In the genomic region with DNA sequence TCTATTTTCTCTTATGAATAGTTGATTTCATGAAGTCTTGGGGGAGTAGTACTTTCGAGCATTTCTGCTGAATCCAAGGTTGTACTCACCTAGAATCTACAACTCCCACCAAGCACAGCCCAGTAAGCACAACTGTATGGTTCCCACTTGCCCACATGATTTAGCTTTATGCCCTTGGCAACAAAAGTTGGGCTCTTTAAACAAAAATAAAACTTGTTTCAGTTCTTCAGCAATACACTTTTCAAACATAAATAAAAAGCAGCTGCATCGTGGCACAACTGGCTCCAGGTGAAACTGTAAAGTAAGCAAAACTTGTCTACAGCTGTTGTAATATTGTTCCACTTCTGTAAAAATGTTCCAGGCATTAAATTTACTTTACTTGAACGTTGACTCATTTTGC, we compare ENCODE assay signal across 20 cellular contexts.
"Had no signal": no experiment of that assay in that cellular context is flagged by ENCODE, and none has a peak within 500 bp of the region (broad histone marks: within the 10 kb centered on the region; RNA-seq: fewer than 3 reads in every experiment).

No MANE protein-coding gene starts in this region.

- H3K9me3 ChIP-seq: MG63, SJSA1, SK-N-SH had no signal

- H3K27ac ChIP-seq: HL-60, SJSA1 had no signal

- H3K9ac ChIP-seq: SK-N-SH had no signal

- H3K4me1 ChIP-seq: SJSA1 had no signal

- H3K36me3 ChIP-seq: MG63, SJSA1 had no signal

- H3K4me3 ChIP-seq: MG63, SJSA1 had no signal

- DNase-seq: Karpas-422, KBM-7, MG63, NCI-H1105, NCI-H1417, NCI-H1436 treated with DMSO at 0.1 percent for 48 hours, NCI-H1694, NCI-H187 treated with DMSO at 0.1 percent for 48 hours, NCI-H2081, NCI-H2107, NCI-H2227 treated with DMSO at 0.1 percent for 48 hours, NCI-H524, NCI-H748 treated with DMSO at 0.1 percent for 48 hours, SHP77 treated with DMSO at 0.1 percent for 48 hours, SK-N-SH, SW 1271, T-helper 1 cell had no signal

- ATAC-seq: Right ventricle myocardium inferior had no signal

- H3K27me3 ChIP-seq: MG63, SJSA1 had no signal

- H3K4me2 ChIP-seq: SK-N-SH had no signal
